ENCODE assay signal across 26 cellular contexts in the genomic region with DNA sequence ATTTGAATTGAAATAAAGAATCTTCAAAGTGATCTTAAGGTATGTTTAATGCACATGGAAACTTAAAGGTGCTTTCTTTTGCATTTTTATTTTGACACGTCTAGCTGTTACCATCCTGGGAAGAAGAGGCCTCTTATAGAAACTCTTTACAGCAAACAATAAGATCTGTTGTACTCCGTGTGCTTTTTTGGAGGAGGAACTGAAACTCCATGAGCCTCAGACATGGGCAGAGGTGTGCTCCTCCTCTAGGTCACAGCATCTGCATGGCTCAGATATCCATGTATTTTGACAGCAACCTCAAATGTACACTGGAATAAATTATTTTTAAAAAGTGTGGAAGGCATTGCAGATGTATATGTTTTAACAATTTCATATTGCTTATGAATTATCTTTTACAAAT.
"Had no signal": no experiment of that assay in that cellular context is flagged by ENCODE, and none has a peak within 500 bp of the region (broad histone marks: within the 10 kb centered on the region; RNA-seq: fewer than 3 reads in every experiment).

No MANE protein-coding gene starts in this region.

- DNase-seq: activated CD4-positive, alpha-beta memory T cell treated with anti-CD3 and anti-CD28 coated beads, Interleukin-2, amount 10 ng/mL, durations not matched to agents 7 days and 5 days; activated CD4-positive, alpha-beta T cell treated with anti-CD3 and anti-CD28 coated beads for 1 hour; activated CD4-positive, alpha-beta T cell treated with anti-CD3 and anti-CD28 coated beads for 36 hours; activated CD4-positive, alpha-beta T cell treated with anti-CD3 and anti-CD28 coated beads for 48 hours; activated CD4-positive, alpha-beta T cell treated with anti-CD3 and anti-CD28 coated beads, Interleukin-2, amount 10 ng/mL, durations not matched to agents 7 days and 5 days; activated CD4-positive, alpha-beta T cell treated with anti-CD3 and anti-CD28 coated beads, Interleukin-2, amount 50 U/mL, for 48 hours; activated CD4-positive, CD25-positive, alpha-beta regulatory T cell; activated CD8-positive, alpha-beta memory T cell treated with anti-CD3 and anti-CD28 coated beads for 24 hours; activated CD8-positive, alpha-beta memory T cell treated with anti-CD3 and anti-CD28 coated beads, Interleukin-2, amount 10 ng/mL, durations not matched to agents 7 days and 5 days; activated CD8-positive, alpha-beta memory T cell treated with anti-CD3 and anti-CD28 coated beads, Interleukin-2, amount 50 U/mL, for 48 hours; activated CD8-positive, alpha-beta T cell treated with anti-CD3 and anti-CD28 coated beads, Interleukin-2, amount 10 ng/mL, durations not matched to agents 7 days and 5 days; activated effector memory CD4-positive, alpha-beta T cell treated with Interleukin-2 at 50 U/mL for 16 hours; activated gamma-delta T cell; activated naive CD4-positive, alpha-beta T cell treated with anti-CD3 and anti-CD28 coated beads, Interleukin-2, amount 10 ng/mL, durations not matched to agents 7 days and 5 days; activated naive CD4-positive, alpha-beta T cell treated with Interleukin-2 at 50 U/mL for 16 hours; activated naive CD8-positive, alpha-beta T cell treated with anti-CD3 and anti-CD28 coated beads, Interleukin-2, amount 10 ng/mL, durations not matched to agents 7 days and 5 days; activated naive CD8-positive, alpha-beta T cell treated with anti-CD3 and anti-CD28 coated beads, Interleukin-2, amount 50 U/mL, for 24 hours; activated T-cell treated with anti-CD3 and anti-CD28 coated beads, Interleukin-2, amount 50 U/mL, for 24 hours; activated T-cell treated with anti-CD3 and anti-CD28 coated beads, Interleukin-2, amount 50 U/mL, for 48 hours; amygdala; anterior cingulate cortex; caudate nucleus; cerebellar nuclear complex; T-helper 2 cell; T-helper 9 cell; WERI-Rb-1 had no signal
